In genomic region chr6:158230967-158231550, GRCh38 we compare ENCODE assay signal across 8 cellular contexts.
DNase-seq lines count a peak whose midpoint lies in the region; ATAC-seq and TF ChIP-seq lines count a peak whose summit lies in the region.

No MANE protein-coding gene starts in this region.

- H3K27me3 ChIP-seq in CD4-positive, alpha-beta memory T cell (ENCODE audit: insufficient read depth, low read length) = no peaks in the 10 kb centered on the region

- H3K27ac Mint-ChIP-seq in CD4-positive, alpha-beta memory T cell = peak overlapping the region; percentile 81 to 97 (median 94)
- H3K27ac Mint-ChIP-seq in endothelial cell (ENCODE audit: unreplicated experiment) = peak overlapping the region; percentile 92
- H3K27ac Mint-ChIP-seq in osteocyte (ENCODE audit: unreplicated experiment) = peak overlapping the region; percentile 96

- peak overlapping the region; percentile 58 for H3K4me2 ChIP-seq in OCI-LY7 (ENCODE audit: low read length)

- H3K9me2 ChIP-seq in OCI-LY7 (ENCODE audit: insufficient read depth, low read length) = no peaks in the 10 kb centered on the region

- H3K79me2 ChIP-seq in OCI-LY7 (ENCODE audit: insufficient read depth, low read depth, low read length) = peaks cover 33% of the 10 kb centered on the region

- POLR2A ChIA-PET in CD4-positive, alpha-beta memory T cell (lab: Charles Lee; ENCODE audit: partially characterized antibody) = interaction anchor here (0.9 to 1.0 kb wide), 2 partner anchors 40 to 51 kb away, joined by 3 to 5 read pairs; no protein-coding TSS in a partner anchor
- POLR2A ChIA-PET in OCI-LY7 (lab: Charles Lee) = interaction anchor here (0.6 to 1.8 kb wide), 5 partner anchors 8 to 39 kb away, joined by 3 to 6 read pairs (median 4); no protein-coding TSS in a partner anchor

- peak overlapping the region; percentile 32 to 66 for H3K4me3 ChIP-seq in CD4-positive, alpha-beta memory T cell (ENCODE audit: low read length in 2 of 2)
- peak overlapping the region; percentile 77 for H3K4me3 ChIP-seq in OCI-LY7 (ENCODE audit: low read depth, low read length, poor library complexity, severe bottlenecking)

- no peaks in the 10 kb centered on the region for H3K9me3 ChIP-seq in CD4-positive, alpha-beta memory T cell (ENCODE audit: control insufficient read depth in 1 of 2, low read length in 2 of 2)
- H3K9me3 ChIP-seq in OCI-LY7 (ENCODE audit: low read length) = no peaks in the 10 kb centered on the region

- H3K27ac ChIP-seq in CD4-positive, alpha-beta memory T cell (ENCODE audit: low read depth, low read length) = no peak overlapping the region
- peak overlapping the region; percentile 22 for H3K27ac ChIP-seq in OCI-LY7 (ENCODE audit: low read depth, low read length, poor library complexity, severe bottlenecking)

- peaks cover 0 to 6% of the 10 kb centered on the region in 2 donors for H3K36me3 Mint-ChIP-seq in CD4-positive, alpha-beta memory T cell
- H3K36me3 Mint-ChIP-seq in endothelial cell (ENCODE audit: low read depth, unreplicated experiment) (peaks cover 13% of the 10 kb centered on the region), osteocyte (ENCODE audit: unreplicated experiment) (no peaks in the 10 kb centered on the region)

- intact Hi-C loops in CD4-positive, alpha-beta memory T cell (cut with micrococcal nuclease) = no loop called here
- intact Hi-C loops in OCI-LY7 (cut with micrococcal nuclease; ENCODE audit: unreplicated experiment) = no loop called here

- H3K9me3 Mint-ChIP-seq in CD4-positive, alpha-beta memory T cell = no peaks in the 10 kb centered on the region
- H3K9me3 Mint-ChIP-seq in endothelial cell (ENCODE audit: unreplicated experiment) (no peaks in the 10 kb centered on the region), osteocyte (ENCODE audit: unreplicated experiment) (no peaks in the 10 kb centered on the region)

- DNase-seq in CD4-positive, alpha-beta memory T cell = no peak
- DNase-seq in OCI-LY7 (ENCODE audit: low spot score) (no peak), endothelial cell (ENCODE audit: low spot score) (no peak), osteocyte (ENCODE audit: extremely low spot score, unreplicated experiment) (no peak), RKO (ENCODE audit: low spot score) (no peak), occipital lobe (lab: John Stamatoyannopoulos, UW) (no peak), hypothalamus (lab: John Stamatoyannopoulos, UW) (no peak)

- H3K4me1 Mint-ChIP-seq in CD4-positive, alpha-beta memory T cell = peaks cover 26 to 41% (median 32%) of the 10 kb centered on the region in 4 donors
- H3K4me1 Mint-ChIP-seq in endothelial cell (ENCODE audit: unreplicated experiment) (peaks cover 18% of the 10 kb centered on the region), osteocyte (ENCODE audit: unreplicated experiment) (peaks cover 25% of the 10 kb centered on the region)

- H3K4me3 Mint-ChIP-seq in CD4-positive, alpha-beta memory T cell = peak overlapping the region; percentile 86 to 93 (median 91)
- H3K4me3 Mint-ChIP-seq in endothelial cell (ENCODE audit: unreplicated experiment) = peak overlapping the region; percentile 94
- peak overlapping the region; percentile 97 for H3K4me3 Mint-ChIP-seq in osteocyte (ENCODE audit: unreplicated experiment)

- TF ChIP-seq CTCF in OCI-LY7 (conservative IDR thresholded peaks at IDR 0.05; ENCODE audit: low read length) (no peak), endothelial cell (IDR thresholded peaks at IDR 0.05; ENCODE audit: unreplicated experiment) (no peak), osteocyte (IDR thresholded peaks at IDR 0.05) (no peak)

- no peak for ATAC-seq in GM19463 (IDR thresholded peaks at IDR 0.05; ENCODE audit: unreplicated experiment)

- H3K27me3 Mint-ChIP-seq in CD4-positive, alpha-beta memory T cell = no peaks in the 10 kb centered on the region
- H3K27me3 Mint-ChIP-seq in endothelial cell (ENCODE audit: unreplicated experiment) (peaks cover 11% of the 10 kb centered on the region), osteocyte (ENCODE audit: unreplicated experiment) (no peaks in the 10 kb centered on the region)

- TSS peak; percentile 83 for BruUV-seq in OCI-LY7 (replicated peaks; lab: Mats Ljungman, UMichigan)

- H3K36me3 ChIP-seq in CD4-positive, alpha-beta memory T cell (ENCODE audit: insufficient read depth, low read length) = no peaks in the 10 kb centered on the region
- H3K36me3 ChIP-seq in OCI-LY7 (ENCODE audit: insufficient read depth, low read length) = peaks cover 6% of the 10 kb centered on the region

- peaks cover 28% of the 10 kb centered on the region for H3K4me1 ChIP-seq in CD4-positive, alpha-beta memory T cell (ENCODE audit: insufficient read depth, low read length)
- peaks cover 26% of the 10 kb centered on the region for H3K4me1 ChIP-seq in OCI-LY7 (ENCODE audit: insufficient read depth, low read length, poor library complexity, severe bottlenecking)

- H2AFZ ChIP-seq in OCI-LY7 (ENCODE audit: low read length) = peak overlapping the region; percentile 68

- CTCF ChIA-PET in CD4-positive, alpha-beta memory T cell (lab: Charles Lee; ENCODE audit: partially characterized antibody) = interaction anchor here (1.2 to 1.3 kb wide), 2 partner anchors 9 to 10 kb away, joined by 4 to 8 read pairs; no protein-coding TSS in a partner anchor
- CTCF ChIA-PET in OCI-LY7 (lab: Charles Lee; ENCODE audit: unreplicated experiment) = no interaction called here

- peaks cover 22% of the 10 kb centered on the region; the same call in 1 of the 2 replicates for H4K20me1 ChIP-seq in OCI-LY7 (ENCODE audit: insufficient read depth, low read length)
